Comparison of ENCODE assay signal across 9 cellular contexts in genomic region chr17:40330850-40331470, GRCh38. TPM values are rescaled to one million over a fixed set of nuclear protein-coding genes. Genes with fewer than 3 reads are reported as not detected.
DNase-seq lines count a peak whose midpoint lies in the region; ATAC-seq and TF ChIP-seq lines count a peak whose summit lies in the region.
"Had no signal": no experiment of that assay in that cellular context is flagged by ENCODE, and none has a peak within 500 bp of the region (broad histone marks: within the 10 kb centered on the region; RNA-seq: fewer than 3 reads in every experiment).

No MANE protein-coding gene starts in this region.

- H3K36me3 Mint-ChIP-seq in dendritic cell treated with granulocyte-macrophage colony-stimulating factor and Interleukin-4, amounts not matched to agents 40 ng/mL and 50 ng/mL, for 4 days (ENCODE audit: low read depth) = peaks cover 61% of the 10 kb centered on the region
- H3K36me3 Mint-ChIP-seq in nephron (ENCODE audit: low read depth) = peaks cover 24% of the 10 kb centered on the region

- ATAC-seq in Right ventricle myocardium superior (ENCODE audit: poor library complexity) = no peak

- H3K27me3 Mint-ChIP-seq in dendritic cell treated with granulocyte-macrophage colony-stimulating factor and Interleukin-4, amounts not matched to agents 40 ng/mL and 50 ng/mL, for 4 days = no peaks in the 10 kb centered on the region
- H3K27me3 Mint-ChIP-seq in nephron (ENCODE audit: low read depth) = no peaks in the 10 kb centered on the region

- H3K4me3 Mint-ChIP-seq in dendritic cell treated with granulocyte-macrophage colony-stimulating factor and Interleukin-4, amounts not matched to agents 40 ng/mL and 50 ng/mL, for 4 days = peak overlapping the region; percentile 32
- H3K4me3 Mint-ChIP-seq in nephron = peak overlapping the region in 1 of 3 experiments; percentile 45

- peak overlapping the region; percentile 96 for H3K27ac Mint-ChIP-seq in dendritic cell treated with granulocyte-macrophage colony-stimulating factor and Interleukin-4, amounts not matched to agents 40 ng/mL and 50 ng/mL, for 4 days
- H3K27ac Mint-ChIP-seq in nephron = peak overlapping the region; percentile 65 to 96 (median 75)

- peak; percentile 47 for DNase-seq in Right ventricle myocardium superior
- no peak for DNase-seq in cardiac septum (ENCODE audit: low spot score)
- DNase-seq in OCI-M1 (lab: John Stamatoyannopoulos, UW) = no peak
- DNase-seq in NCI-H2196 treated with DMSO at 0.1 percent for 48 hours (lab: John Stamatoyannopoulos, UW; ENCODE audit: unreplicated experiment) = no peak
- DNase-seq in NCI-H226 = no peak
- DNase-seq in ecto neural progenitor cell (ENCODE audit: low spot score) = no peak
- DNase-seq: NCI-H187 treated with DMSO at 0.1 percent for 48 hours had no signal

- intact Hi-C loops in Right ventricle myocardium superior (cut with DNase I) = no loop called here
- intact Hi-C loops in cardiac septum (cut with DNase I) = no loop called here
- intact Hi-C loops in dendritic cell treated with granulocyte-macrophage colony-stimulating factor and Interleukin-4, amounts not matched to agents 40 ng/mL and 50 ng/mL, for 4 days (cut with micrococcal nuclease) = no loop called here

- H3K9me3 Mint-ChIP-seq in dendritic cell treated with granulocyte-macrophage colony-stimulating factor and Interleukin-4, amounts not matched to agents 40 ng/mL and 50 ng/mL, for 4 days = no peaks in the 10 kb centered on the region
- no peaks in the 10 kb centered on the region for H3K9me3 Mint-ChIP-seq in nephron

- peaks cover 98% of the 10 kb centered on the region for H3K4me1 Mint-ChIP-seq in dendritic cell treated with granulocyte-macrophage colony-stimulating factor and Interleukin-4, amounts not matched to agents 40 ng/mL and 50 ng/mL, for 4 days (ENCODE audit: low read depth)
- H3K4me1 Mint-ChIP-seq in nephron = peaks cover 69% of the 10 kb centered on the region

- no peak for TF ChIP-seq CTCF in nephron (IDR thresholded peaks at IDR 0.05; ENCODE audit: unreplicated experiment in 3 of 3)

RNA-seq across cellular contexts. Expression of gene RARA, which starts 22.0 kb away (rescaled TPM):
- total RNA-seq in Right ventricle myocardium superior (15.8 TPM), cardiac septum (30.7 TPM)

RNA-seq across cellular contexts. Expression of gene GJD3, which starts 33.6 kb away (rescaled TPM):
- total RNA-seq in Right ventricle myocardium superior (1.3 TPM), cardiac septum (2.6 TPM)

RNA-seq across cellular contexts. Expression of gene CDC6, which starts 43.3 kb away (rescaled TPM):
- total RNA-seq in Right ventricle myocardium superior = 1.1 TPM
- 0.75 TPM for total RNA-seq in cardiac septum
